1 cellular context compared by ENCODE assay signal in genomic region chr12:24088751-24089150, GRCh38.
TF ChIP-seq lines count a peak whose summit lies in the region.

No MANE protein-coding gene starts in this region.

TF ChIP-seq in endothelial cell of umbilical vein, 7 proteins besides CTCF, POLR2A, EP300 and RAD21 (continued from another document):
- TF ChIP-seq JUN (IDR thresholded peaks at IDR 0.05; ENCODE audit: borderline replicate concordance, insufficient read depth, insufficient read length, low read depth) (no peak), MYC (IDR thresholded peaks at IDR 0.05; ENCODE audit: low read depth, low read length) (no peak)
